1 cellular context compared by ENCODE assay signal in the genomic region with DNA sequence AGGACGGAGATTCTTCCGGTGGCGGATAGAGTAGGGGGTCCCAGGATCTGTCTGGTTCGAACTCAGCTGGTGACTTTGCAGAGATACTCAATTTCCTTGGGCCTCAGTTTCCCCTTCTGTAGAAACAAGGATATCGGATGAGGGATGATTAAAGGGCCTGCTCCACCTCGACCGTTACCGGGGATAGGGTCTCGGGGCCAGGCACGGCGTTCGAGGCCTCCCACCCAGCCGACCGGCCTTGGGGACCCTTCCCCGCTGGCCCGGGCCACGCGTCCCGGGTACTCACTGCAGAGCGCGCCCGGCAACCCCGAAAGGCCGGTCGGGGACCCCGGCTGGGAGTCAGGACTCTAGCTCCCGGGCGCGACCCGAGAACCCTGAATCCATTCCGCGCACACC.
TF ChIP-seq lines count a peak whose summit lies in the region.

No MANE protein-coding gene starts in this region.

TF ChIP-seq in K562, 482 proteins besides CTCF, POLR2A, EP300 and RAD21 (continues in another document):
- TF ChIP-seq MXI1 (IDR thresholded peaks at IDR 0.05; ENCODE audit: low read depth, low read length) (no peak; the same call in 1 of the 2 replicates), HDAC1 (IDR thresholded peaks at IDR 0.05) (0 out of 4 replicates have a peak, but pooled peaks of 1 of the 2 experiments have one; percentile 43), SIN3B (IDR thresholded peaks at IDR 0.05; ENCODE audit: low read depth) (no peak), ZNF124 (CRISPR knock-in tag; IDR thresholded peaks at IDR 0.05) (no peak), KLF6 (CRISPR knock-in tag; IDR thresholded peaks at IDR 0.05; ENCODE audit: borderline replicate concordance) (no peak), MTA3 (IDR thresholded peaks at IDR 0.05; ENCODE audit: borderline replicate concordance) (no peak), ZKSCAN1 (IDR thresholded peaks at IDR 0.05; ENCODE audit: low read depth, low read length) (no peak), HSF4 (CRISPR knock-in tag; IDR thresholded peaks at IDR 0.05; ENCODE audit: borderline replicate concordance) (no peak), SAP30 (IDR thresholded peaks at IDR 0.05; ENCODE audit: borderline replicate concordance, insufficient read depth, low read depth, low read length, poor library complexity, severe bottlenecking) (peak; percentile 37), NCOR1 (IDR thresholded peaks at IDR 0.05) (no peak), BCOR (IDR thresholded peaks at IDR 0.05) (0 out of 2 replicates have a peak, but pooled peaks have one; percentile 34), CHD4 (IDR thresholded peaks at IDR 0.05; ENCODE audit: insufficient read depth, insufficient replicate concordance, low read depth, low read length, poor library complexity, severe bottlenecking) (no peak), KDM5B (IDR thresholded peaks at IDR 0.05; ENCODE audit: insufficient replicate concordance, low read depth, low read length) (no peak), U2AF1 (optimal IDR thresholded peaks at IDR 0.05; ENCODE audit: low read depth, low read length) (peak; percentile 57), L3MBTL2 (IDR thresholded peaks at IDR 0.05) (peak; percentile 35), ZNF41 (CRISPR knock-in tag; conservative IDR thresholded peaks at IDR 0.05) (no peak), ZNF263 (CRISPR knock-in tag; IDR thresholded peaks at IDR 0.05; ENCODE audit: borderline replicate concordance) (no peak), KAT2B (IDR thresholded peaks at IDR 0.05; ENCODE audit: low read depth, low read length) (no peak), SETDB1 (IDR thresholded peaks at IDR 0.05; ENCODE audit: low read length) (no peak), TCF3 (CRISPR knock-in tag; IDR thresholded peaks at IDR 0.05) (no peak), NFE2 (IDR thresholded peaks at IDR 0.05; ENCODE audit: low read depth) (no peak), MYC (IDR thresholded peaks at IDR 0.05; ENCODE audit: low read depth, low read length) (no peak), MYC (CRISPR knock-in tag; IDR thresholded peaks at IDR 0.05; ENCODE audit: borderline replicate concordance, low read depth) (0 out of 2 replicates have a peak, but pooled peaks have one; percentile 13), ZFP30 (CRISPR knock-in tag; IDR thresholded peaks at IDR 0.05; ENCODE audit: borderline replicate concordance) (no peak), NUFIP1 (IDR thresholded peaks at IDR 0.05; ENCODE audit: partially characterized antibody) (no peak), MEF2A (IDR thresholded peaks at IDR 0.05; ENCODE audit: control insufficient read depth, low read depth, low read length) (no peak), EWSR1 (IDR thresholded peaks at IDR 0.05; ENCODE audit: borderline replicate concordance, low read depth, partially characterized antibody) (no peak), CBX3 (IDR thresholded peaks at IDR 0.05; ENCODE audit: borderline replicate concordance in 1 of 2, low read length in 2 of 2) (no peak), PCBP1 (IDR thresholded peaks at IDR 0.05; ENCODE audit: low read depth, low read length, poor library complexity, severe bottlenecking) (peak; percentile 69), MAZ (CRISPR knock-in tag; conservative IDR thresholded peaks at IDR 0.05 in 1 of 2, IDR thresholded peaks at IDR 0.05 in 1 of 2) (0 out of 4 replicates have a peak, but pooled peaks of 1 of the 2 experiments have one; percentile 19), BRD4 (IDR thresholded peaks at IDR 0.05) (peak; percentile 6; the same call in 1 of the 2 replicates), GTF2E2 (tag; IDR thresholded peaks at IDR 0.05) (0 out of 2 replicates have a peak, but pooled peaks have one; percentile 35), HOXB6 (CRISPR knock-in tag; IDR thresholded peaks at IDR 0.05; ENCODE audit: borderline replicate concordance) (no peak), PHF8 (IDR thresholded peaks at IDR 0.05; ENCODE audit: borderline replicate concordance, low read length) (peak; percentile 56; the same call in 1 of the 2 replicates), JUND (IDR thresholded peaks at IDR 0.05; ENCODE audit: borderline replicate concordance, low read depth, low read length) (no peak), JUND (tag; IDR thresholded peaks at IDR 0.05; ENCODE audit: borderline replicate concordance, low read depth, low read length) (no peak), NEUROD1 (IDR thresholded peaks at IDR 0.05; ENCODE audit: borderline replicate concordance, low read depth, low read length, partially characterized antibody) (no peak), NFIC (IDR thresholded peaks at IDR 0.05) (peak; percentile 32; the same call in 1 of the 2 replicates), MYNN (IDR thresholded peaks at IDR 0.05) (no peak), MYNN (CRISPR knock-in tag; IDR thresholded peaks at IDR 0.05) (no peak), KHSRP (IDR thresholded peaks at IDR 0.05) (no peak), ZBTB17 (CRISPR knock-in tag; IDR thresholded peaks at IDR 0.05) (0 out of 2 replicates have a peak, but pooled peaks have one; percentile 20), HNRNPH1 (optimal IDR thresholded peaks at IDR 0.05; ENCODE audit: low read depth, low read length) (no peak), ZNF197 (CRISPR knock-in tag; IDR thresholded peaks at IDR 0.05; ENCODE audit: low read depth) (0 out of 2 replicates have a peak, but pooled peaks have one; percentile 4), RUNX1 (IDR thresholded peaks at IDR 0.05; ENCODE audit: low read depth) (no peak), ZNF311 (CRISPR knock-in tag; IDR thresholded peaks at IDR 0.05) (no peak)
- TF ChIP-seq, protein P1, sequence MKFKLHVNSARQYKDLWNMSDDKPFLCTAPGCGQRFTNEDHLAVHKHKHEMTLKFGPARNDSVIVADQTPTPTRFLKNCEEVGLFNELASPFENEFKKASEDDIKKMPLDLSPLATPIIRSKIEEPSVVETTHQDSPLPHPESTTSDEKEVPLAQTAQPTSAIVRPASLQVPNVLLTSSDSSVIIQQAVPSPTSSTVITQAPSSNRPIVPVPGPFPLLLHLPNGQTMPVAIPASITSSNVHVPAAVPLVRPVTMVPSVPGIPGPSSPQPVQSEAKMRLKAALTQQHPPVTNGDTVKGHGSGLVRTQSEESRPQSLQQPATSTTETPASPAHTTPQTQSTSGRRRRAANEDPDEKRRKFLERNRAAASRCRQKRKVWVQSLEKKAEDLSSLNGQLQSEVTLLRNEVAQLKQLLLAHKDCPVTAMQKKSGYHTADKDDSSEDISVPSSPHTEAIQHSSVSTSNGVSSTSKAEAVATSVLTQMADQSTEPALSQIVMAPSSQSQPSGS (CRISPR knock-in tag; IDR thresholded peaks at IDR 0.05) = no peak
- TF ChIP-seq, protein P2, sequence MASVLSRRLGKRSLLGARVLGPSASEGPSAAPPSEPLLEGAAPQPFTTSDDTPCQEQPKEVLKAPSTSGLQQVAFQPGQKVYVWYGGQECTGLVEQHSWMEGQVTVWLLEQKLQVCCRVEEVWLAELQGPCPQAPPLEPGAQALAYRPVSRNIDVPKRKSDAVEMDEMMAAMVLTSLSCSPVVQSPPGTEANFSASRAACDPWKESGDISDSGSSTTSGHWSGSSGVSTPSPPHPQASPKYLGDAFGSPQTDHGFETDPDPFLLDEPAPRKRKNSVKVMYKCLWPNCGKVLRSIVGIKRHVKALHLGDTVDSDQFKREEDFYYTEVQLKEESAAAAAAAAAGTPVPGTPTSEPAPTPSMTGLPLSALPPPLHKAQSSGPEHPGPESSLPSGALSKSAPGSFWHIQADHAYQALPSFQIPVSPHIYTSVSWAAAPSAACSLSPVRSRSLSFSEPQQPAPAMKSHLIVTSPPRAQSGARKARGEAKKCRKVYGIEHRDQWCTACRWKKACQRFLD (CRISPR knock-in tag; IDR thresholded peaks at IDR 0.05) = peak; percentile 81; the same call in 1 of the 2 replicates
- TF ChIP-seq, protein P3, sequence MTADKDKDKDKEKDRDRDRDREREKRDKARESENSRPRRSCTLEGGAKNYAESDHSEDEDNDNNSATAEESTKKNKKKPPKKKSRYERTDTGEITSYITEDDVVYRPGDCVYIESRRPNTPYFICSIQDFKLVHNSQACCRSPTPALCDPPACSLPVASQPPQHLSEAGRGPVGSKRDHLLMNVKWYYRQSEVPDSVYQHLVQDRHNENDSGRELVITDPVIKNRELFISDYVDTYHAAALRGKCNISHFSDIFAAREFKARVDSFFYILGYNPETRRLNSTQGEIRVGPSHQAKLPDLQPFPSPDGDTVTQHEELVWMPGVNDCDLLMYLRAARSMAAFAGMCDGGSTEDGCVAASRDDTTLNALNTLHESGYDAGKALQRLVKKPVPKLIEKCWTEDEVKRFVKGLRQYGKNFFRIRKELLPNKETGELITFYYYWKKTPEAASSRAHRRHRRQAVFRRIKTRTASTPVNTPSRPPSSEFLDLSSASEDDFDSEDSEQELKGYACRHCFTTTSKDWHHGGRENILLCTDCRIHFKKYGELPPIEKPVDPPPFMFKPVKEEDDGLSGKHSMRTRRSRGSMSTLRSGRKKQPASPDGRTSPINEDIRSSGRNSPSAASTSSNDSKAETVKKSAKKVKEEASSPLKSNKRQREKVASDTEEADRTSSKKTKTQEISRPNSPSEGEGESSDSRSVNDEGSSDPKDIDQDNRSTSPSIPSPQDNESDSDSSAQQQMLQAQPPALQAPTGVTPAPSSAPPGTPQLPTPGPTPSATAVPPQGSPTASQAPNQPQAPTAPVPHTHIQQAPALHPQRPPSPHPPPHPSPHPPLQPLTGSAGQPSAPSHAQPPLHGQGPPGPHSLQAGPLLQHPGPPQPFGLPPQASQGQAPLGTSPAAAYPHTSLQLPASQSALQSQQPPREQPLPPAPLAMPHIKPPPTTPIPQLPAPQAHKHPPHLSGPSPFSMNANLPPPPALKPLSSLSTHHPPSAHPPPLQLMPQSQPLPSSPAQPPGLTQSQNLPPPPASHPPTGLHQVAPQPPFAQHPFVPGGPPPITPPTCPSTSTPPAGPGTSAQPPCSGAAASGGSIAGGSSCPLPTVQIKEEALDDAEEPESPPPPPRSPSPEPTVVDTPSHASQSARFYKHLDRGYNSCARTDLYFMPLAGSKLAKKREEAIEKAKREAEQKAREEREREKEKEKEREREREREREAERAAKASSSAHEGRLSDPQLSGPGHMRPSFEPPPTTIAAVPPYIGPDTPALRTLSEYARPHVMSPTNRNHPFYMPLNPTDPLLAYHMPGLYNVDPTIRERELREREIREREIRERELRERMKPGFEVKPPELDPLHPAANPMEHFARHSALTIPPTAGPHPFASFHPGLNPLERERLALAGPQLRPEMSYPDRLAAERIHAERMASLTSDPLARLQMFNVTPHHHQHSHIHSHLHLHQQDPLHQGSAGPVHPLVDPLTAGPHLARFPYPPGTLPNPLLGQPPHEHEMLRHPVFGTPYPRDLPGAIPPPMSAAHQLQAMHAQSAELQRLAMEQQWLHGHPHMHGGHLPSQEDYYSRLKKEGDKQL (CRISPR knock-in tag; IDR thresholded peaks at IDR 0.05; ENCODE audit: borderline replicate concordance) = no peak
- TF ChIP-seq, protein P4, sequence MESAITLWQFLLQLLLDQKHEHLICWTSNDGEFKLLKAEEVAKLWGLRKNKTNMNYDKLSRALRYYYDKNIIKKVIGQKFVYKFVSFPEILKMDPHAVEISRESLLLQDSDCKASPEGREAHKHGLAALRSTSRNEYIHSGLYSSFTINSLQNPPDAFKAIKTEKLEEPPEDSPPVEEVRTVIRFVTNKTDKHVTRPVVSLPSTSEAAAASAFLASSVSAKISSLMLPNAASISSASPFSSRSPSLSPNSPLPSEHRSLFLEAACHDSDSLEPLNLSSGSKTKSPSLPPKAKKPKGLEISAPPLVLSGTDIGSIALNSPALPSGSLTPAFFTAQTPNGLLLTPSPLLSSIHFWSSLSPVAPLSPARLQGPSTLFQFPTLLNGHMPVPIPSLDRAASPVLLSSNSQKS (CRISPR knock-in tag; IDR thresholded peaks at IDR 0.05) = no peak
- TF ChIP-seq, protein P5, sequence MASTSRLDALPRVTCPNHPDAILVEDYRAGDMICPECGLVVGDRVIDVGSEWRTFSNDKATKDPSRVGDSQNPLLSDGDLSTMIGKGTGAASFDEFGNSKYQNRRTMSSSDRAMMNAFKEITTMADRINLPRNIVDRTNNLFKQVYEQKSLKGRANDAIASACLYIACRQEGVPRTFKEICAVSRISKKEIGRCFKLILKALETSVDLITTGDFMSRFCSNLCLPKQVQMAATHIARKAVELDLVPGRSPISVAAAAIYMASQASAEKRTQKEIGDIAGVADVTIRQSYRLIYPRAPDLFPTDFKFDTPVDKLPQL (IDR thresholded peaks at IDR 0.05; ENCODE audit: extremely low read depth, insufficient read length) = no peak
- TF ChIP-seq, protein P6, sequence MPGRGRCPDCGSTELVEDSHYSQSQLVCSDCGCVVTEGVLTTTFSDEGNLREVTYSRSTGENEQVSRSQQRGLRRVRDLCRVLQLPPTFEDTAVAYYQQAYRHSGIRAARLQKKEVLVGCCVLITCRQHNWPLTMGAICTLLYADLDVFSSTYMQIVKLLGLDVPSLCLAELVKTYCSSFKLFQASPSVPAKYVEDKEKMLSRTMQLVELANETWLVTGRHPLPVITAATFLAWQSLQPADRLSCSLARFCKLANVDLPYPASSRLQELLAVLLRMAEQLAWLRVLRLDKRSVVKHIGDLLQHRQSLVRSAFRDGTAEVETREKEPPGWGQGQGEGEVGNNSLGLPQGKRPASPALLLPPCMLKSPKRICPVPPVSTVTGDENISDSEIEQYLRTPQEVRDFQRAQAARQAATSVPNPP (IDR thresholded peaks at IDR 0.05; ENCODE audit: borderline replicate concordance, insufficient read depth, insufficient read length) = no peak
- TF ChIP-seq, protein P7, sequence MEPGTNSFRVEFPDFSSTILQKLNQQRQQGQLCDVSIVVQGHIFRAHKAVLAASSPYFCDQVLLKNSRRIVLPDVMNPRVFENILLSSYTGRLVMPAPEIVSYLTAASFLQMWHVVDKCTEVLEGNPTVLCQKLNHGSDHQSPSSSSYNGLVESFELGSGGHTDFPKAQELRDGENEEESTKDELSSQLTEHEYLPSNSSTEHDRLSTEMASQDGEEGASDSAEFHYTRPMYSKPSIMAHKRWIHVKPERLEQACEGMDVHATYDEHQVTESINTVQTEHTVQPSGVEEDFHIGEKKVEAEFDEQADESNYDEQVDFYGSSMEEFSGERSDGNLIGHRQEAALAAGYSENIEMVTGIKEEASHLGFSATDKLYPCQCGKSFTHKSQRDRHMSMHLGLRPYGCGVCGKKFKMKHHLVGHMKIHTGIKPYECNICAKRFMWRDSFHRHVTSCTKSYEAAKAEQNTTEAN (CRISPR knock-in tag; IDR thresholded peaks at IDR 0.05) = no peak
- TF ChIP-seq, protein P8, sequence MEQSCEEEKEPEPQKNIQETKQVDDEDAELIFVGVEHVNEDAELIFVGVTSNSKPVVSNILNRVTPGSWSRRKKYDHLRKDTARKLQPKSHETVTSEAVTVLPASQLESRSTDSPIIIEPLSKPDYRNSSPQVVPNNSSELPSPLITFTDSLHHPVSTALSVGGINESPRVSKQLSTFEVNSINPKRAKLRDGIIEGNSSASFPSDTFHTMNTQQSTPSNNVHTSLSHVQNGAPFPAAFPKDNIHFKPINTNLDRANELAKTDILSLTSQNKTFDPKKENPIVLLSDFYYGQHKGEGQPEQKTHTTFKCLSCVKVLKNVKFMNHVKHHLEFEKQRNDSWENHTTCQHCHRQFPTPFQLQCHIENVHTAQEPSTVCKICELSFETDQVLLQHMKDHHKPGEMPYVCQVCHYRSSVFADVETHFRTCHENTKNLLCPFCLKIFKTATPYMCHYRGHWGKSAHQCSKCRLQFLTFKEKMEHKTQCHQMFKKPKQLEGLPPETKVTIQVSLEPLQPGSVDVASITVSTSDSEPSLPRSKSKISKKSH (CRISPR knock-in tag; IDR thresholded peaks at IDR 0.05) = no peak
